Comparison of ENCODE assay signal across 23 cellular contexts in genomic region chr4:70829492-70829891, GRCh38.
"Had no signal": no experiment of that assay in that cellular context is flagged by ENCODE, and none has a peak within 500 bp of the region (broad histone marks: within the 10 kb centered on the region; RNA-seq: fewer than 3 reads in every experiment).

No MANE protein-coding gene starts in this region.

- H3K9me3 Mint-ChIP-seq: naive thymus-derived CD8-positive, alpha-beta T cell; nephron progenitor cell; stimulated activated naive CD8-positive, alpha-beta T cell treated with anti-CD3 and anti-CD28 coated beads, Interleukin-15, amount 100 ng/mL, for 72 hours had no signal

- H3K4me1 Mint-ChIP-seq: nephron progenitor cell had no signal

- H3K4me2 ChIP-seq: hepatocyte had no signal

- H2AFZ ChIP-seq: hepatocyte had no signal

- H3K27me3 ChIP-seq: dorsolateral prefrontal cortex, gastroesophageal sphincter, heart left ventricle, hepatocyte, left lung, sigmoid colon, suprapubic skin, transverse colon, vagina had no signal

- H3K9me3 ChIP-seq: gastroesophageal sphincter, heart left ventricle, left lung, sigmoid colon, suprapubic skin, transverse colon, vagina had no signal

- H3K4me1 ChIP-seq: sigmoid colon, suprapubic skin, vagina had no signal

- DNase-seq: dorsolateral prefrontal cortex; effector CD4-positive, alpha-beta T cell; heart left ventricle; kidney; left cardiac atrium; left lung; mesenchymal stem cell; midbrain; naive thymus-derived CD8-positive, alpha-beta T cell; nephron progenitor cell; nucleus accumbens; sigmoid colon; small intestine; stimulated activated CD4-positive, alpha-beta T cell treated with anti-CD3 and anti-CD28 coated beads, Interleukin-15, amount 100 ng/mL, for 24 hours; stimulated activated CD4-positive, alpha-beta T cell treated with anti-CD3 and anti-CD28 coated beads, Interleukin-2, amount 100 ng/mL, for 48 hours; stimulated activated naive CD4-positive, alpha-beta T cell; stimulated activated naive CD8-positive, alpha-beta T cell treated with anti-CD3 and anti-CD28 coated beads, Interleukin-15, amount 100 ng/mL, for 72 hours; transverse colon had no signal

- H3K4me3 ChIP-seq: dorsolateral prefrontal cortex, gastroesophageal sphincter, heart left ventricle, hepatocyte, left lung, sigmoid colon, suprapubic skin, transverse colon, vagina had no signal

- H3K27ac ChIP-seq: dorsolateral prefrontal cortex, gastroesophageal sphincter, heart left ventricle, hepatocyte, left lung, sigmoid colon, suprapubic skin, vagina had no signal

- H3K27me3 Mint-ChIP-seq: naive thymus-derived CD8-positive, alpha-beta T cell; stimulated activated naive CD8-positive, alpha-beta T cell treated with anti-CD3 and anti-CD28 coated beads, Interleukin-15, amount 100 ng/mL, for 72 hours had no signal

- ATAC-seq: gastroesophageal sphincter; left lung; naive thymus-derived CD8-positive, alpha-beta T cell; stimulated activated naive CD8-positive, alpha-beta T cell treated with anti-CD3 and anti-CD28 coated beads, Interleukin-15, amount 100 ng/mL, for 72 hours had no signal

- FAIRE-seq: colon, kidney, small intestine had no signal

- H3K4me3 Mint-ChIP-seq: naive thymus-derived CD8-positive, alpha-beta T cell; nephron progenitor cell; stimulated activated naive CD8-positive, alpha-beta T cell treated with anti-CD3 and anti-CD28 coated beads, Interleukin-15, amount 100 ng/mL, for 72 hours had no signal

- H3K27ac Mint-ChIP-seq: nephron progenitor cell; stimulated activated naive CD8-positive, alpha-beta T cell treated with anti-CD3 and anti-CD28 coated beads, Interleukin-15, amount 100 ng/mL, for 72 hours had no signal
